ENCODE assay signal across 1 cellular context in genomic region chr19:10502524-10503001, GRCh38.
TF ChIP-seq lines count a peak whose summit lies in the region.

No MANE protein-coding gene starts in this region.

TF ChIP-seq in GM12878, 131 proteins besides CTCF, POLR2A, EP300 and RAD21 (continued from another document):
- TF ChIP-seq CBX5 (IDR thresholded peaks at IDR 0.05; ENCODE audit: low read depth) (no peak), ZZZ3 (IDR thresholded peaks at IDR 0.05; ENCODE audit: control insufficient read depth, insufficient read length, low read depth) (no peak), ETV6 (conservative IDR thresholded peaks at IDR 0.05 in 1 of 2, IDR thresholded peaks at IDR 0.05 in 1 of 2; ENCODE audit: borderline replicate concordance in 1 of 2, low read depth in 1 of 2) (no peak), TCF7 (IDR thresholded peaks at IDR 0.05; ENCODE audit: borderline replicate concordance) (no peak), CHD4 (IDR thresholded peaks at IDR 0.05) (no peak), RCOR1 (conservative IDR thresholded peaks at IDR 0.05; ENCODE audit: low read depth, low read length) (no peak), NFYA (IDR thresholded peaks at IDR 0.05; ENCODE audit: borderline replicate concordance, low read depth, low read length) (no peak), ZNF274 (IDR thresholded peaks at IDR 0.05; ENCODE audit: insufficient read depth, insufficient read length) (no peak), ZNF24 (IDR thresholded peaks at IDR 0.05) (peak; percentile 63), YY1 (IDR thresholded peaks at IDR 0.05; ENCODE audit: low read depth, low read length) (peak; percentile 96), PKNOX1 (IDR thresholded peaks at IDR 0.05) (no peak), CEBPB (IDR thresholded peaks at IDR 0.05; ENCODE audit: borderline replicate concordance in 1 of 2, low read depth in 2 of 2, low read length in 2 of 2) (no peak)
- TF ChIP-seq, protein P1, sequence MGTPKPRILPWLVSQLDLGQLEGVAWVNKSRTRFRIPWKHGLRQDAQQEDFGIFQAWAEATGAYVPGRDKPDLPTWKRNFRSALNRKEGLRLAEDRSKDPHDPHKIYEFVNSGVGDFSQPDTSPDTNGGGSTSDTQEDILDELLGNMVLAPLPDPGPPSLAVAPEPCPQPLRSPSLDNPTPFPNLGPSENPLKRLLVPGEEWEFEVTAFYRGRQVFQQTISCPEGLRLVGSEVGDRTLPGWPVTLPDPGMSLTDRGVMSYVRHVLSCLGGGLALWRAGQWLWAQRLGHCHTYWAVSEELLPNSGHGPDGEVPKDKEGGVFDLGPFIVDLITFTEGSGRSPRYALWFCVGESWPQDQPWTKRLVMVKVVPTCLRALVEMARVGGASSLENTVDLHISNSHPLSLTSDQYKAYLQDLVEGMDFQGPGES (IDR thresholded peaks at IDR 0.05), result no peak
- TF ChIP-seq, protein P2, sequence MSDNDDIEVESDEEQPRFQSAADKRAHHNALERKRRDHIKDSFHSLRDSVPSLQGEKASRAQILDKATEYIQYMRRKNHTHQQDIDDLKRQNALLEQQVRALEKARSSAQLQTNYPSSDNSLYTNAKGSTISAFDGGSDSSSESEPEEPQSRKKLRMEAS (IDR thresholded peaks at IDR 0.05; ENCODE audit: low read depth, low read length), result peak; percentile 35; the same call in 1 of the 2 replicates
